Comparison of ENCODE assay signal across 8 cellular contexts in the genomic region with DNA sequence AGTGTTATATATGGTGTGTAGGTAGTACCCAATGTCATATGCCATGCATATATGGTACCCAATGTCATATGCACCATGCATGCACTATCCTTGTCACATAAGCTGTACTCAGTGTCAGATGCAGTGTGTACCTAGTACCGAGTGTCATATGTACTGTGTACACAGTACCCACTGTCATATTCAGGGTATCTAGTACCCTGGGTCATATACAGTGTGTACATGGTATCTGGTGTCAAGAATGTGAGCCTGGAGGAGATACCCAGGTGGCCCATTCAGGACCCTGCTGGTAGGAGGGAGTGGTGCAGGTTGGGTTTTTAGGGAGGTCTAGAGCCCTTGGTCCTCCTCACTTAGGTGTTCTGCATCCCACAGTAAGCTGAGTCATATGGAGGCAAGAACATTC. TPM values are rescaled to one million over a fixed set of nuclear protein-coding genes. Genes with fewer than 3 reads are reported as not detected.
DNase-seq lines count a peak whose midpoint lies in the region; ATAC-seq and TF ChIP-seq lines count a peak whose summit lies in the region.

No MANE protein-coding gene starts in this region.

- no peaks in the 10 kb centered on the region for H3K9me3 ChIP-seq in PC-3 (ENCODE audit: low read length)

- peak overlapping the region; percentile 73 for H3K4me3 ChIP-seq in PC-3 (ENCODE audit: low read length)

- peaks cover 67% of the 10 kb centered on the region for H3K79me2 ChIP-seq in PC-3 (ENCODE audit: low read length)

- POLR2A ChIA-PET in PC-3 (lab: Charles Lee; ENCODE audit: unreplicated experiment) = no interaction called here

- ATAC-seq in PC-3 = peak; percentile 40
- ATAC-seq in stimulated activated naive CD8-positive, alpha-beta T cell treated with anti-CD3 and anti-CD28 coated beads, Interleukin-15, Interleukin-2, amounts not matched to agents 100 U/mL and 50 U/mL, for 24 hours = peak; percentile 44

- intact Hi-C loops in PC-3 (cut with micrococcal nuclease) (no loop called here), head of caudate nucleus (cut with DNase I) (no loop called here)

- no peaks in the 10 kb centered on the region for H3F3A ChIP-seq in PC-3 (ENCODE audit: low read length, unreplicated experiment)

- no peaks in the 10 kb centered on the region for H3K27me3 ChIP-seq in PC-3 (ENCODE audit: low read length)

- H4K20me1 ChIP-seq in PC-3 (ENCODE audit: low read length) = peaks cover 18% of the 10 kb centered on the region; the same call in 1 of the 2 replicates

- no peaks in the 10 kb centered on the region for H3K9me2 ChIP-seq in PC-3 (replicated peaks; ENCODE audit: low read length)

- no TSS peak for BruUV-seq in PC-3 (replicated peaks; lab: Mats Ljungman, UMichigan)

- H3K4me1 ChIP-seq in PC-3 (ENCODE audit: insufficient read depth, low read length) = peaks cover 33% of the 10 kb centered on the region

- no peak overlapping the region for H2AFZ ChIP-seq in PC-3 (ENCODE audit: low read length)

- in situ Hi-C loops in Caki2 (cut with HindIII; ENCODE audit: low pct_unique_long_range_greater_than_20kb, low sequenced_read_pairs) = no loop called here

- DNase-seq in Caki2 (ENCODE audit: low read depth) = peak; percentile 14
- peak; percentile 14 for DNase-seq in H4 (ENCODE audit: low spot score)
- DNase-seq in PC-3 = peak; percentile 57
- DNase-seq in activated naive CD4-positive, alpha-beta T cell treated with Interleukin-2 at 50 U/mL for 16 hours = peak; percentile 57
- DNase-seq in islet precursor cell = peak; percentile 68
- DNase-seq in stimulated activated naive CD8-positive, alpha-beta T cell treated with anti-CD3 and anti-CD28 coated beads, Interleukin-15, Interleukin-2, amounts not matched to agents 100 U/mL and 50 U/mL, for 24 hours = peak; percentile 57
- no peak for DNase-seq in amniotic stem cell (lab: John Stamatoyannopoulos, UW)
- DNase-seq in head of caudate nucleus = no peak

- CTCF ChIA-PET in PC-3 (lab: Charles Lee) = no interaction called here

- TF ChIP-seq CTCF in PC-3 (conservative IDR thresholded peaks at IDR 0.05; ENCODE audit: low read depth, low read length) = peak; percentile 43

- no peaks in the 10 kb centered on the region for H3K36me3 ChIP-seq in PC-3 (ENCODE audit: low read depth, low read length)

- no peak overlapping the region for H3K9ac ChIP-seq in PC-3 (ENCODE audit: low read length)

- peak overlapping the region; percentile 86 for H3K4me2 ChIP-seq in PC-3 (ENCODE audit: low read length)

- peak overlapping the region; percentile 51 for H3K27ac ChIP-seq in PC-3 (ENCODE audit: low read length)

RNA-seq across cellular contexts. Expression of gene ZMYND11, which starts 1.8 kb away (rescaled TPM):
- total RNA-seq in Caki2 (2014; rRNA removed; shearing (Covaris generic); ENCODE audit: low replicate concordance) = 44.7 and 49.4 TPM in 2 replicates
- 26.7 and 31.4 TPM in 2 replicates for total RNA-seq in H4 (2014; rRNA removed; shearing (Covaris generic))
- 17.0 and 17.1 TPM in 2 replicates for total RNA-seq in PC-3 (2014; rRNA removed)

Comparison
In these comparisons a context has a peak if more than half of its experiments do, and no peak if none do; other contexts are left out.
1. DNase-seq: peak in Caki2 (single experiment), H4 (single experiment), PC-3 (single experiment), activated naive CD4-positive, alpha-beta T cell treated with Interleukin-2 at 50 U/mL for 16 hours (single experiment), islet precursor cell (single experiment) and stimulated activated naive CD8-positive, alpha-beta T cell treated with anti-CD3 and anti-CD28 coated beads, Interleukin-15, Interleukin-2, amounts not matched to agents 100 U/mL and 50 U/mL, for 24 hours (single experiment); none in amniotic stem cell (single experiment) and head of caudate nucleus (0 of 42).